ENCODE assay signal across 8 cellular contexts in genomic region chr6:87151786-87152527, GRCh38. TPM values are rescaled to one million over a fixed set of nuclear protein-coding genes. Genes with fewer than 3 reads are reported as not detected.
DNase-seq lines count a peak whose midpoint lies in the region; ATAC-seq lines count a peak whose summit lies in the region.

No MANE protein-coding gene starts in this region.

- H3K4me2 ChIP-seq in mesenchymal stem cell (ENCODE audit: low read length, poor library complexity, severe bottlenecking) = peak overlapping the region; percentile 85

- peak overlapping the region; percentile 45 to 95 for H3K4ac ChIP-seq in mesenchymal stem cell (ENCODE audit: low read depth in 1 of 2, low read length in 2 of 2)

- H3K4me1 ChIP-seq in effector memory CD4-positive, alpha-beta T cell (ENCODE audit: control insufficient read depth, insufficient read depth, low read length, poor library complexity, severe bottlenecking) = peaks cover 22% of the 10 kb centered on the region
- peaks cover 8% of the 10 kb centered on the region for H3K4me1 ChIP-seq in mesenchymal stem cell (ENCODE audit: control insufficient read depth, insufficient read depth, low read depth, low read length)

- H2BK5ac ChIP-seq in mesenchymal stem cell (ENCODE audit: low read depth, low read length, poor library complexity, severe bottlenecking) = peak overlapping the region; percentile 45

- peak overlapping the region; percentile 99 for H2BK120ac ChIP-seq in mesenchymal stem cell (ENCODE audit: low read depth, low read length)

- peak overlapping the region; percentile 99 for H2BK15ac ChIP-seq in mesenchymal stem cell (ENCODE audit: low read depth, poor library complexity, severe bottlenecking)

- H4K8ac ChIP-seq in mesenchymal stem cell (ENCODE audit: low read length) = peak overlapping the region; percentile 97

- H3K27me3 ChIP-seq in effector memory CD4-positive, alpha-beta T cell (replicated peaks; ENCODE audit: control insufficient read depth, insufficient read depth, low read length, poor library complexity, severe bottlenecking) = no peaks in the 10 kb centered on the region
- H3K27me3 ChIP-seq in mesenchymal stem cell (ENCODE audit: control insufficient read depth in 1 of 2, insufficient read depth in 1 of 2, low read length in 2 of 2) = no peaks in the 10 kb centered on the region

- H3K14ac ChIP-seq in mesenchymal stem cell (ENCODE audit: low read length in 2 of 2) = peak overlapping the region in 1 of 2 experiments; percentile 69

- ATAC-seq in GM18511 (IDR thresholded peaks at IDR 0.05; ENCODE audit: unreplicated experiment) (peak; percentile 40), HG02938 (IDR thresholded peaks at IDR 0.05; ENCODE audit: unreplicated experiment) (peak; percentile 21)

- H2AFZ ChIP-seq in mesenchymal stem cell (ENCODE audit: low read depth, low read length) = peak overlapping the region; percentile 68

- peak overlapping the region in 1 of 2 experiments; percentile 17 for H2BK12ac ChIP-seq in mesenchymal stem cell (ENCODE audit: low read length in 2 of 2)

- no peaks in the 10 kb centered on the region for H3K36me3 ChIP-seq in effector memory CD4-positive, alpha-beta T cell (ENCODE audit: control insufficient read depth, insufficient read depth, low read length)
- H3K36me3 ChIP-seq in mesenchymal stem cell (ENCODE audit: control insufficient read depth in 1 of 2, insufficient read depth in 2 of 2, low read depth in 1 of 2, low read length in 2 of 2) = no peaks in the 10 kb centered on the region

- H3K23ac ChIP-seq in mesenchymal stem cell (ENCODE audit: low read length in 2 of 2) = no peak overlapping the region

- H3K9ac ChIP-seq in mesenchymal stem cell (ENCODE audit: low read length) = peak overlapping the region; percentile 92

- peaks cover 3% of the 10 kb centered on the region for H3K79me1 ChIP-seq in mesenchymal stem cell (replicated peaks; ENCODE audit: low read length, poor library complexity, severe bottlenecking)

- no peaks in the 10 kb centered on the region for H3K9me3 ChIP-seq in effector memory CD4-positive, alpha-beta T cell (ENCODE audit: control insufficient read depth, low read length)
- no peaks in the 10 kb centered on the region for H3K9me3 ChIP-seq in mesenchymal stem cell (ENCODE audit: control insufficient read depth, low read length)

- H4K91ac ChIP-seq in mesenchymal stem cell (ENCODE audit: low read length) = peak overlapping the region; percentile 67

- H3K27ac ChIP-seq in effector memory CD4-positive, alpha-beta T cell (ENCODE audit: insufficient read depth, low read length, poor library complexity, severe bottlenecking) = peak overlapping the region; percentile 69
- H3K27ac ChIP-seq in mesenchymal stem cell (ENCODE audit: low read length, poor library complexity, severe bottlenecking) = peak overlapping the region; percentile 67

- no peak overlapping the region for H2AK5ac ChIP-seq in mesenchymal stem cell (ENCODE audit: low read length, severe bottlenecking)

- H3K18ac ChIP-seq in mesenchymal stem cell (ENCODE audit: low read depth in 1 of 2, low read length in 2 of 2) = peak overlapping the region; percentile 91 to 99

- peak overlapping the region; percentile 52 for H3K4me3 ChIP-seq in effector memory CD4-positive, alpha-beta T cell (ENCODE audit: insufficient read depth, low read depth, low read length, poor library complexity, severe bottlenecking)
- H3K4me3 ChIP-seq in mesenchymal stem cell (ENCODE audit: insufficient read depth in 1 of 2, low read depth in 1 of 2, low read length in 2 of 2) = peak overlapping the region; percentile 51 to 75

- under 1% methylated on average over 59 of the region's 72 CpGs for WGBS in mesenchymal stem cell

- DNase-seq in NCI-H446 (lab: John Stamatoyannopoulos, UW) = peak; percentile 22 to 60
- DNase-seq in activated CD8-positive, alpha-beta memory T cell treated with anti-CD3 and anti-CD28 coated beads for 24 hours = peak; percentile 92
- DNase-seq in effector memory CD4-positive, alpha-beta T cell = peak; percentile 25 to 48 (median 41)
- peak; percentile 66 for DNase-seq in mesenchymal stem cell
- peak; percentile 26 for DNase-seq in stimulated activated CD8-positive, alpha-beta memory T cell treated with anti-CD3 and anti-CD28 coated beads, Interleukin-12 subunit alpha, Interleukin-12 subunit beta, amount 100 ng/mL, for 24 hours (ENCODE audit: extremely low read depth)
- DNase-seq in AML-193 (lab: John Stamatoyannopoulos, UW) = no peak

RNA-seq across cellular contexts. Expression of gene ZNF292, which starts 3.4 kb away (rescaled TPM):
- 13.3 TPM for polyA plus RNA-seq in mesenchymal stem cell (2013, experiment 1 of 2)
- 13.7 TPM for polyA plus RNA-seq in mesenchymal stem cell (2013, experiment 2 of 2)

RNA-seq across cellular contexts. Expression of gene CGA, which starts 57.1 kb away (rescaled TPM):
- polyA plus RNA-seq in mesenchymal stem cell (2013, experiment 1 of 2) = 0.04 TPM
- 0.08 TPM for polyA plus RNA-seq in mesenchymal stem cell (2013, experiment 2 of 2)

Comparison
In these comparisons a context has a peak if more than half of its experiments do, and no peak if none do; other contexts are left out.
1. DNase-seq: peak in NCI-H446 (2 of 2), activated CD8-positive, alpha-beta memory T cell treated with anti-CD3 and anti-CD28 coated beads for 24 hours (single experiment), effector memory CD4-positive, alpha-beta T cell (3 of 3), mesenchymal stem cell (single experiment) and stimulated activated CD8-positive, alpha-beta memory T cell treated with anti-CD3 and anti-CD28 coated beads, Interleukin-12 subunit alpha, Interleukin-12 subunit beta, amount 100 ng/mL, for 24 hours (single experiment); none in AML-193 (0 of 2).